8 cellular contexts compared by ENCODE assay signal in the genomic region with DNA sequence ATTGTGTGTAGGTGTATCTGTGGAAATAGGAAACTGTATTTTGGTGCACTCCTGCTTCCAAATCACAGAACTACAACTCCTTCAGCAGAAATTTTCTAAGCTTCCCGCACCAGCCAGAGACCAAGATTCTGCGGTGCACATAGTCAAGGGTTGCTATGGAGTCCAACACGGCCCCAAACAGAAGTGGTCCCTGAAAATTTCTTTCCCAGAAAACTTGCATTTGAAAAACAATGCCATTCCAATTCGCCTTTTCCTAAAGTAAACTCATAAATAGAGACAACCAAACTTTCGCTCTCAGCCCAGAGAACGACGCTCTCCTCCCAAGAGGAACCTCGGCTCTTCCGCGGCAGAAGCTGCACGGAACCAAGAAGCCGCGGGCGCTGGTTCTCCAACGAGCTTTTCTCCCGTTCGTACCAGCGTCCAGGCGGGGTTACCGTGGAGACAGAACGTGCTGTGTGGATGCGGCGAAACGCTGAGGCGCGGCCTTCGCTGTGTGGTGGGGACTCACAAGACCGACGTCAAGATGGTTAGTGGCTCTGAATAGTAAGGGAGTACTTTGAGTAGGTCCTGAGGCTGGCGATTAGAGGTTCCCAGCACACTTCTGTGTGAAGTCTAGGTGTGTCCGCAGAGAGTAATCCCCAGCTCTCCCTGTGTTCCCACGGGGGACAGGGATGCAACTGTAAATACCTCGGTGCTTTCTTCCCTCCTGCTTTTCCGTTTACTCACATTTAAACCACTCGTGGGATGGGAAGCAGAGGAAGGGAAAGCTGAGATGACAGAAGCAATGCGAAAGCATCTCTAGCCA. TPM values are rescaled to one million over a fixed set of nuclear protein-coding genes. Genes with fewer than 3 reads are reported as not detected.
A peak's percentile ranks its signal among the peaks of the same experiment; 100 is the strongest.
DNase-seq lines count a peak whose midpoint lies in the region; ATAC-seq and TF ChIP-seq lines count a peak whose summit lies in the region.

No MANE protein-coding gene starts in this region.

- no peaks in the 10 kb centered on the region for H3K9me3 Mint-ChIP-seq in HFFc6
- H3K9me3 Mint-ChIP-seq in activated naive CD8-positive, alpha-beta T cell (ENCODE audit: low read depth), result no peaks in the 10 kb centered on the region

- H4K20me1 ChIP-seq in osteoblast (ENCODE audit: insufficient read depth, low read length), result no peaks in the 10 kb centered on the region

- peak; percentile 81 for DNase-seq in GM10248 (ENCODE audit: extremely low spot score)
- peak; percentile 84 for DNase-seq in HFFc6
- peak; percentile 97 for DNase-seq in NB4 (ENCODE audit: low read depth)
- peak; percentile 77 to 96 (median 90) for DNase-seq in head of caudate nucleus
- peak; percentile 87 for DNase-seq in osteoblast (ENCODE audit: insufficient read length, low spot score, missing footprints)
- peak; percentile 91 for DNase-seq in testis

- no peaks in the 10 kb centered on the region for H3K36me3 Mint-ChIP-seq in HFFc6 (ENCODE audit: low read depth)
- peaks cover 2% of the 10 kb centered on the region for H3K36me3 Mint-ChIP-seq in activated naive CD8-positive, alpha-beta T cell

- H2AFZ ChIP-seq in osteoblast (ENCODE audit: low read length), result peak overlapping the region; percentile 98

- CTCF ChIA-PET in GM10248 (lab: Yijun Ruan, JAX), result interaction anchor here (1.0 to 2.3 kb wide), 11 partner anchors 9 to 116 kb away, joined by 3 to 9 read pairs (median 4); no protein-coding TSS in a partner anchor

- no peaks in the 10 kb centered on the region for H3K9me3 ChIP-seq in osteoblast (ENCODE audit: low read depth, low read length)
- no peaks in the 10 kb centered on the region for H3K9me3 ChIP-seq in testis

- peak overlapping the region; percentile 83 for H3K4me3 ChIP-seq in NB4 (ENCODE audit: low read depth, low read length)
- H3K4me3 ChIP-seq in osteoblast (ENCODE audit: insufficient read depth, low read length), result peak overlapping the region; percentile 82
- H3K4me3 ChIP-seq in testis, result peak overlapping the region; percentile 62 to 65

- H3K4me2 ChIP-seq in osteoblast (ENCODE audit: insufficient read depth, low read length), result peak overlapping the region; percentile 95

- WGBS in testis, 2 donors, result 1% methylated on average over 30 to 36 of the region's 36 CpGs

- H3K27me3 ChIP-seq in osteoblast (ENCODE audit: insufficient read depth, low read length) (peaks cover under 1% of the 10 kb centered on the region), testis (no peaks in the 10 kb centered on the region)

- H3K27me3 Mint-ChIP-seq in HFFc6 (ENCODE audit: insufficient read depth), result peaks cover 4% of the 10 kb centered on the region; the same call in 1 of the 2 replicates
- no peaks in the 10 kb centered on the region for H3K27me3 Mint-ChIP-seq in activated naive CD8-positive, alpha-beta T cell

- intact Hi-C loops in head of caudate nucleus (cut with DNase I) (loop anchor here (2.0 to 5.0 kb wide), 2 partner anchors 99 to 207 kb away; a partner anchor contains a TSS), testis (cut with DNase I; ENCODE audit: low total_unique reads) (no loop called here)

- H3K4me1 Mint-ChIP-seq in HFFc6 (ENCODE audit: low read depth), result peaks cover 9% of the 10 kb centered on the region
- peaks cover 19% of the 10 kb centered on the region for H3K4me1 Mint-ChIP-seq in activated naive CD8-positive, alpha-beta T cell (ENCODE audit: low read depth)

- TF ChIP-seq CTCF in GM10248 (IDR thresholded peaks at IDR 0.05; ENCODE audit: control extremely low read depth, extremely low read depth, low read depth, missing control alignments) (no peak), HFFc6 (IDR thresholded peaks at IDR 0.05) (no peak), NB4 (IDR thresholded peaks at IDR 0.05; ENCODE audit: low read depth, low read length) (no peak), osteoblast (IDR thresholded peaks at IDR 0.05; ENCODE audit: extremely low read depth, low read depth, low read length) (no peak), testis (IDR thresholded peaks at IDR 0.05) (no peak)

- H3K36me3 ChIP-seq in osteoblast (ENCODE audit: insufficient read depth, low read length) (no peaks in the 10 kb centered on the region), testis (ENCODE audit: low read depth, missing control alignments) (no peaks in the 10 kb centered on the region)

- peak overlapping the region; percentile 91 for H3K27ac Mint-ChIP-seq in HFFc6
- peak overlapping the region; percentile 85 for H3K27ac Mint-ChIP-seq in activated naive CD8-positive, alpha-beta T cell

- H3K4me1 ChIP-seq in osteoblast (ENCODE audit: insufficient read depth, low read length), result peaks cover 12% of the 10 kb centered on the region
- H3K4me1 ChIP-seq in testis, result no peaks in the 10 kb centered on the region

- ATAC-seq in SK-N-SH treated with all-trans-retinoic acid at 6 μM for 48 hours, result peak; percentile 99

- H3K79me2 ChIP-seq in osteoblast (ENCODE audit: insufficient read depth, low read length), result peaks cover 2% of the 10 kb centered on the region

- TF ChIP-seq POLR2A in NB4 (IDR thresholded peaks at IDR 0.05; ENCODE audit: extremely low read depth, insufficient read length), result peak; percentile 56
- no peak for TF ChIP-seq POLR2A in testis (IDR thresholded peaks at IDR 0.05)

- H3K4me3 Mint-ChIP-seq in HFFc6, result peak overlapping the region; percentile 92
- peak overlapping the region; percentile 93 for H3K4me3 Mint-ChIP-seq in activated naive CD8-positive, alpha-beta T cell

- H3K27ac ChIP-seq in osteoblast (ENCODE audit: low read depth, low read length) (peak overlapping the region; percentile 83), testis (peak overlapping the region; percentile 23 to 77)

- POLR2A ChIA-PET in GM10248 (lab: Yijun Ruan, JAX), result interaction anchor here (0.6 kb wide), 1 partner anchor 26 kb away, joined by 5 read pairs; no protein-coding TSS in a partner anchor

TF ChIP-seq in SK-N-SH treated with all-trans-retinoic acid at 6 μM for 48 hours, 23 proteins besides CTCF, POLR2A, EP300 and RAD21 (continues in another document):
- TF ChIP-seq, protein P1, sequence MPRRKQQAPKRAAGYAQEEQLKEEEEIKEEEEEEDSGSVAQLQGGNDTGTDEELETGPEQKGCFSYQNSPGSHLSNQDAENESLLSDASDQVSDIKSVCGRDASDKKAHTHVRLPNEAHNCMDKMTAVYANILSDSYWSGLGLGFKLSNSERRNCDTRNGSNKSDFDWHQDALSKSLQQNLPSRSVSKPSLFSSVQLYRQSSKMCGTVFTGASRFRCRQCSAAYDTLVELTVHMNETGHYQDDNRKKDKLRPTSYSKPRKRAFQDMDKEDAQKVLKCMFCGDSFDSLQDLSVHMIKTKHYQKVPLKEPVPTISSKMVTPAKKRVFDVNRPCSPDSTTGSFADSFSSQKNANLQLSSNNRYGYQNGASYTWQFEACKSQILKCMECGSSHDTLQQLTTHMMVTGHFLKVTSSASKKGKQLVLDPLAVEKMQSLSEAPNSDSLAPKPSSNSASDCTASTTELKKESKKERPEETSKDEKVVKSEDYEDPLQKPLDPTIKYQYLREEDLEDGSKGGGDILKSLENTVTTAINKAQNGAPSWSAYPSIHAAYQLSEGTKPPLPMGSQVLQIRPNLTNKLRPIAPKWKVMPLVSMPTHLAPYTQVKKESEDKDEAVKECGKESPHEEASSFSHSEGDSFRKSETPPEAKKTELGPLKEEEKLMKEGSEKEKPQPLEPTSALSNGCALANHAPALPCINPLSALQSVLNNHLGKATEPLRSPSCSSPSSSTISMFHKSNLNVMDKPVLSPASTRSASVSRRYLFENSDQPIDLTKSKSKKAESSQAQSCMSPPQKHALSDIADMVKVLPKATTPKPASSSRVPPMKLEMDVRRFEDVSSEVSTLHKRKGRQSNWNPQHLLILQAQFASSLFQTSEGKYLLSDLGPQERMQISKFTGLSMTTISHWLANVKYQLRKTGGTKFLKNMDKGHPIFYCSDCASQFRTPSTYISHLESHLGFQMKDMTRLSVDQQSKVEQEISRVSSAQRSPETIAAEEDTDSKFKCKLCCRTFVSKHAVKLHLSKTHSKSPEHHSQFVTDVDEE (CRISPR knock-in tag; IDR thresholded peaks at IDR 0.05), result 0 out of 2 replicates have a peak, but pooled peaks have one; percentile 34
- no peak for TF ChIP-seq ZFP30 (CRISPR knock-in tag; IDR thresholded peaks at IDR 0.05)
- no peak for TF ChIP-seq TCF4 (CRISPR knock-in tag; IDR thresholded peaks at IDR 0.05; ENCODE audit: borderline replicate concordance)
- no peak for TF ChIP-seq ARNTL (CRISPR knock-in tag; IDR thresholded peaks at IDR 0.05; ENCODE audit: borderline replicate concordance, low read depth)
- TF ChIP-seq CSDC2 (CRISPR knock-in tag; IDR thresholded peaks at IDR 0.05), result peak; percentile 72; the same call in 1 of the 2 replicates
- TF ChIP-seq ESRRG (CRISPR knock-in tag; IDR thresholded peaks at IDR 0.05), result no peak
- 0 out of 2 replicates have a peak, but pooled peaks have one; percentile 31 for TF ChIP-seq ZNF8 (CRISPR knock-in tag; IDR thresholded peaks at IDR 0.05)
- peak; percentile 84 for TF ChIP-seq RARB (CRISPR knock-in tag; IDR thresholded peaks at IDR 0.05)
- TF ChIP-seq ZFP3 (CRISPR knock-in tag; IDR thresholded peaks at IDR 0.05), result peak; percentile 73; the same call in 1 of the 2 replicates
- TF ChIP-seq, protein P2, sequence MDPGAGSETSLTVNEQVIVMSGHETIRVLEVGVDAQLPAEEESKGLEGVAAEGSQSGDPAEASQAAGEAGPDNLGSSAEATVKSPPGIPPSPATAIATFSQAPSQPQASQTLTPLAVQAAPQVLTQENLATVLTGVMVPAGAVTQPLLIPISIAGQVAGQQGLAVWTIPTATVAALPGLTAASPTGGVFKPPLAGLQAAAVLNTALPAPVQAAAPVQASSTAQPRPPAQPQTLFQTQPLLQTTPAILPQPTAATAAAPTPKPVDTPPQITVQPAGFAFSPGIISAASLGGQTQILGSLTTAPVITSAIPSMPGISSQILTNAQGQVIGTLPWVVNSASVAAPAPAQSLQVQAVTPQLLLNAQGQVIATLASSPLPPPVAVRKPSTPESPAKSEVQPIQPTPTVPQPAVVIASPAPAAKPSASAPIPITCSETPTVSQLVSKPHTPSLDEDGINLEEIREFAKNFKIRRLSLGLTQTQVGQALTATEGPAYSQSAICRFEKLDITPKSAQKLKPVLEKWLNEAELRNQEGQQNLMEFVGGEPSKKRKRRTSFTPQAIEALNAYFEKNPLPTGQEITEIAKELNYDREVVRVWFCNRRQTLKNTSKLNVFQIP (CRISPR knock-in tag; IDR thresholded peaks at IDR 0.05; ENCODE audit: borderline replicate concordance, low read depth), result peak; percentile 87; the same call in 1 of the 2 replicates

RNA-seq across cellular contexts. Expression of a gene that starts 24.0 kb away (rescaled TPM):
- 10 to 100 TPM; 29.4 to 36.1 (median 33.1) TPM for total RNA-seq in HFFc6 (2021; fragmentation: NEBNext Ultra II Directional; extraction: Animal tissue kit (Norgen Biotek cat#: 25700))
- total RNA-seq in osteoblast (42.4 and 44.5 TPM in 2 replicates), testis (10 to 100 TPM; 32.8 to 38.7 TPM)
- 13.1 TPM for polyA plus RNA-seq in testis (ENCODE audit: insufficient read depth, low read depth, low replicate concordance)

Comparison
In these comparisons a context has a peak if more than half of its experiments do, and no peak if none do; other contexts are left out.
1. Peak in every context shown above with its lines: DNase-seq, ATAC-seq, H3K4me3 ChIP-seq and H3K27ac ChIP-seq.